In genomic region chr5:132218321-132218720, GRCh38 we compare ENCODE assay signal across 20 cellular contexts.
"Had no signal": no experiment of that assay in that cellular context is flagged by ENCODE, and none has a peak within 500 bp of the region (broad histone marks: within the 10 kb centered on the region; RNA-seq: fewer than 3 reads in every experiment).

No MANE protein-coding gene starts in this region.

- H3K27me3 ChIP-seq: SJSA1 had no signal

- H3K9me3 ChIP-seq: SJSA1 had no signal

- H3K27ac ChIP-seq: HL-60, SJSA1, SK-N-MC had no signal

- H3K4me3 ChIP-seq: SJSA1, SK-N-MC had no signal

- DNase-seq: KBM-7, MV-4-11, NCI-H1048, NCI-H1105, NCI-H1417, NCI-H1436 treated with DMSO at 0.1 percent for 48 hours, NCI-H1694, NCI-H187 treated with DMSO at 0.1 percent for 48 hours, NCI-H2107, NCI-H2171, NCI-H226, NCI-H446, NCI-H510A, NCI-H524 treated with DMSO at 0.1 percent for 48 hours, NCI-H774, RPMI8226, SIG-M5 had no signal
